ENCODE assay signal across 10 cellular contexts in genomic region chr10:102242118-102242485, GRCh38. TPM values are rescaled to one million over a fixed set of nuclear protein-coding genes. Genes with fewer than 3 reads are reported as not detected.
DNase-seq lines count a peak whose midpoint lies in the region; ATAC-seq lines count a peak whose summit lies in the region.
"Had no signal": no experiment of that assay in that cellular context is flagged by ENCODE, and none has a peak within 500 bp of the region (broad histone marks: within the 10 kb centered on the region; RNA-seq: fewer than 3 reads in every experiment).

No MANE protein-coding gene starts in this region.

- no peaks in the 10 kb centered on the region for H3K36me3 ChIP-seq in iPS-20b (ENCODE audit: insufficient read depth, low read depth, low read length)

- no peak overlapping the region for H3K27ac ChIP-seq in iPS-20b (ENCODE audit: low read length)

- no peaks in the 10 kb centered on the region for H3K9me3 Mint-ChIP-seq in activated T-helper 17 cell treated with anti-CD3 and anti-CD28 coated beads, Interleukin-2, amount 50 U/mL, for 72 hours
- H3K9me3 Mint-ChIP-seq in stimulated activated memory B cell treated with anti-CD40 and anti-IgM and Interleukin-4, amounts not matched to agents 10 μg/mL and 1 μg/mL and 100 μg/mL, for 72 hours, result no peaks in the 10 kb centered on the region

- peaks cover 6% of the 10 kb centered on the region; the same call in 1 of the 2 replicates for H3K4me1 ChIP-seq in iPS-20b (ENCODE audit: insufficient read depth, low read length)

- peaks cover 11% of the 10 kb centered on the region for H3K27me3 Mint-ChIP-seq in activated T-helper 17 cell treated with anti-CD3 and anti-CD28 coated beads, Interleukin-2, amount 50 U/mL, for 72 hours
- peaks cover 24% of the 10 kb centered on the region for H3K27me3 Mint-ChIP-seq in stimulated activated memory B cell treated with anti-CD40 and anti-IgM and Interleukin-4, amounts not matched to agents 10 μg/mL and 1 μg/mL and 100 μg/mL, for 72 hours

- DNase-seq in DMS53 (lab: John Stamatoyannopoulos, UW) (peak; percentile 45), DMS53 treated with DMSO at 0.1 percent for 48 hours (lab: John Stamatoyannopoulos, UW; ENCODE audit: unreplicated experiment) (no peak), islet precursor cell (no peak)
- no peak for DNase-seq in activated effector memory CD4-positive, alpha-beta T cell treated with Interleukin-2 at 50 U/mL for 16 hours

- peak overlapping the region; percentile 46 for H3K27ac Mint-ChIP-seq in activated T-helper 17 cell treated with anti-CD3 and anti-CD28 coated beads, Interleukin-2, amount 50 U/mL, for 72 hours
- H3K27ac Mint-ChIP-seq in stimulated activated memory B cell treated with anti-CD40 and anti-IgM and Interleukin-4, amounts not matched to agents 10 μg/mL and 1 μg/mL and 100 μg/mL, for 72 hours, result no peak overlapping the region

- H3K9me3 ChIP-seq in iPS-20b (ENCODE audit: insufficient read depth, low read depth, low read length), result no peaks in the 10 kb centered on the region

- peaks cover 14% of the 10 kb centered on the region for H3K36me3 Mint-ChIP-seq in activated T-helper 17 cell treated with anti-CD3 and anti-CD28 coated beads, Interleukin-2, amount 50 U/mL, for 72 hours (ENCODE audit: low read depth)
- no peaks in the 10 kb centered on the region for H3K36me3 Mint-ChIP-seq in stimulated activated memory B cell treated with anti-CD40 and anti-IgM and Interleukin-4, amounts not matched to agents 10 μg/mL and 1 μg/mL and 100 μg/mL, for 72 hours

- H3K4me3 Mint-ChIP-seq in activated T-helper 17 cell treated with anti-CD3 and anti-CD28 coated beads, Interleukin-2, amount 50 U/mL, for 72 hours, result peak overlapping the region; percentile 91
- peak overlapping the region; percentile 72 for H3K4me3 Mint-ChIP-seq in stimulated activated memory B cell treated with anti-CD40 and anti-IgM and Interleukin-4, amounts not matched to agents 10 μg/mL and 1 μg/mL and 100 μg/mL, for 72 hours

- peak overlapping the region; percentile 50; the same call in 1 of the 2 replicates for H3K9ac ChIP-seq in iPS-20b (ENCODE audit: low read depth, low read length)

- peak overlapping the region; percentile 75 for H3K4me3 ChIP-seq in iPS-20b (ENCODE audit: low read length)

- H3K27me3 ChIP-seq in iPS-20b (ENCODE audit: insufficient read depth, low read length), result peaks cover 65% of the 10 kb centered on the region

- H3K4me1 Mint-ChIP-seq in activated T-helper 17 cell treated with anti-CD3 and anti-CD28 coated beads, Interleukin-2, amount 50 U/mL, for 72 hours, result peaks cover 23% of the 10 kb centered on the region
- H3K4me1 Mint-ChIP-seq in stimulated activated memory B cell treated with anti-CD40 and anti-IgM and Interleukin-4, amounts not matched to agents 10 μg/mL and 1 μg/mL and 100 μg/mL, for 72 hours, result peaks cover 36% of the 10 kb centered on the region

- ATAC-seq in activated T-helper 17 cell treated with anti-CD3 and anti-CD28 coated beads, Interleukin-2, amount 50 U/mL, for 72 hours (replicated peaks), result no peak
- no peak for ATAC-seq in stimulated activated memory B cell treated with anti-CD40 and anti-IgM and Interleukin-4, amounts not matched to agents 10 μg/mL and 1 μg/mL and 100 μg/mL, for 72 hours
- no peak for ATAC-seq in HG02973 (IDR thresholded peaks at IDR 0.05; ENCODE audit: unreplicated experiment)

RNA-seq across cellular contexts. Expression of gene PITX3, which starts 0.8 kb away (rescaled TPM):
- total RNA-seq in activated T-helper 17 cell treated with anti-CD3 and anti-CD28 coated beads, Interleukin-2, amount 50 U/mL, for 72 hours, result under 1 TPM in 1 of 2 donors, not detected in 1; 0.17 TPM
- total RNA-seq: A172, mesenteric fat pad had no signal

RNA-seq across cellular contexts. Expression of gene GBF1, which starts 3.2 kb away (rescaled TPM):
- total RNA-seq in activated T-helper 17 cell treated with anti-CD3 and anti-CD28 coated beads, Interleukin-2, amount 50 U/mL, for 72 hours, result 10 to 100 TPM; 28.5 to 38.9 TPM

RNA-seq across cellular contexts. Expression of gene ELOVL3, which starts 16.0 kb away (rescaled TPM):
- total RNA-seq in activated T-helper 17 cell treated with anti-CD3 and anti-CD28 coated beads, Interleukin-2, amount 50 U/mL, for 72 hours, result under 1 TPM; 0.24 to 0.32 TPM
- total RNA-seq: A172 had no signal
